In genomic region chr13:99231726-99232125, GRCh38 we compare ENCODE assay signal across 12 cellular contexts. TPM values are rescaled to one million over a fixed set of nuclear protein-coding genes. Genes with fewer than 3 reads are reported as not detected.
DNase-seq lines count a peak whose midpoint lies in the region; ATAC-seq and TF ChIP-seq lines count a peak whose summit lies in the region.
"Had no signal": no experiment of that assay in that cellular context is flagged by ENCODE, and none has a peak within 500 bp of the region (broad histone marks: within the 10 kb centered on the region; RNA-seq: fewer than 3 reads in every experiment).

No MANE protein-coding gene starts in this region.

- peak; percentile 30 for ATAC-seq in HG03135 (IDR thresholded peaks at IDR 0.05; ENCODE audit: unreplicated experiment)
- peak; percentile 36 for ATAC-seq in mucosa of descending colon
- no peak for ATAC-seq in GM19395 (IDR thresholded peaks at IDR 0.05; ENCODE audit: unreplicated experiment)

- H3K4me1 ChIP-seq in mucosa of descending colon (ENCODE audit: low read depth): no peaks in the 10 kb centered on the region

- no peak for TF ChIP-seq CTCF in mucosa of descending colon (IDR thresholded peaks at IDR 0.05)

- H3K4me3 ChIP-seq in mucosa of descending colon: no peak overlapping the region
- H3K4me3 ChIP-seq: Peyer's patch had no signal

- intact Hi-C loops in mucosa of descending colon (cut with DNase I, micrococcal nuclease): no loop called here

- no peaks in the 10 kb centered on the region for H3K36me3 ChIP-seq in mucosa of descending colon (ENCODE audit: low read depth)
- H3K36me3 ChIP-seq: Peyer's patch had no signal

- peak; percentile 50 for DNase-seq in GF-D8 (lab: John Stamatoyannopoulos, UW)
- DNase-seq in SIG-M5 treated with dmso at 0.1 percent for 504 hours (lab: John Stamatoyannopoulos, UW; ENCODE audit: unreplicated experiment): peak; percentile 93
- no peak for DNase-seq in mucosa of descending colon
- no peak for DNase-seq in ecto neural progenitor cell (ENCODE audit: low spot score)
- DNase-seq in NCI-H1930 (lab: John Stamatoyannopoulos, UW): no peak
- DNase-seq in SK-N-DZ (ENCODE audit: low spot score): no peak
- DNase-seq: DMS153, NCI-H1105, Peyer's patch had no signal

- no peaks in the 10 kb centered on the region for H3K9me3 ChIP-seq in mucosa of descending colon
- H3K9me3 ChIP-seq: Peyer's patch had no signal

RNA-seq across cellular contexts. Expression of gene GPR18, which starts 26.5 kb away (rescaled TPM):
- total RNA-seq in mucosa of descending colon: under 1 TPM; 0.35 to 0.60 (median 0.46) TPM
- not detected in 2 replicates for polyA plus RNA-seq in SK-N-DZ (2014; cell fraction: cytosol; rRNA removed)
- polyA plus RNA-seq in SK-N-DZ (2014; cell fraction: nucleus; rRNA removed): not detected in 2 replicates
- total RNA-seq: fibroblast of villous mesenchyme had no signal

RNA-seq across cellular contexts. Expression of gene UBAC2, which starts 31.1 kb away (rescaled TPM):
- 10 to 100 TPM; 57.4 to 74.2 (median 67.5) TPM for total RNA-seq in mucosa of descending colon
- 74.0 and 78.5 TPM in 2 replicates for polyA plus RNA-seq in SK-N-DZ (2014; cell fraction: cytosol; rRNA removed)
- 30.1 and 32.7 TPM in 2 replicates for polyA plus RNA-seq in SK-N-DZ (2014; cell fraction: nucleus; rRNA removed)

Comparison
In these comparisons a context has a peak if more than half of its experiments do, and no peak if none do; other contexts are left out.
1. DNase-seq: peak in GF-D8 (single experiment) and SIG-M5 treated with dmso at 0.1 percent for 504 hours (single experiment); none in mucosa of descending colon (0 of 3), ecto neural progenitor cell (single experiment), NCI-H1930 (0 of 2) and SK-N-DZ (single experiment).